ENCODE assay signal across 8 cellular contexts in the genomic region with DNA sequence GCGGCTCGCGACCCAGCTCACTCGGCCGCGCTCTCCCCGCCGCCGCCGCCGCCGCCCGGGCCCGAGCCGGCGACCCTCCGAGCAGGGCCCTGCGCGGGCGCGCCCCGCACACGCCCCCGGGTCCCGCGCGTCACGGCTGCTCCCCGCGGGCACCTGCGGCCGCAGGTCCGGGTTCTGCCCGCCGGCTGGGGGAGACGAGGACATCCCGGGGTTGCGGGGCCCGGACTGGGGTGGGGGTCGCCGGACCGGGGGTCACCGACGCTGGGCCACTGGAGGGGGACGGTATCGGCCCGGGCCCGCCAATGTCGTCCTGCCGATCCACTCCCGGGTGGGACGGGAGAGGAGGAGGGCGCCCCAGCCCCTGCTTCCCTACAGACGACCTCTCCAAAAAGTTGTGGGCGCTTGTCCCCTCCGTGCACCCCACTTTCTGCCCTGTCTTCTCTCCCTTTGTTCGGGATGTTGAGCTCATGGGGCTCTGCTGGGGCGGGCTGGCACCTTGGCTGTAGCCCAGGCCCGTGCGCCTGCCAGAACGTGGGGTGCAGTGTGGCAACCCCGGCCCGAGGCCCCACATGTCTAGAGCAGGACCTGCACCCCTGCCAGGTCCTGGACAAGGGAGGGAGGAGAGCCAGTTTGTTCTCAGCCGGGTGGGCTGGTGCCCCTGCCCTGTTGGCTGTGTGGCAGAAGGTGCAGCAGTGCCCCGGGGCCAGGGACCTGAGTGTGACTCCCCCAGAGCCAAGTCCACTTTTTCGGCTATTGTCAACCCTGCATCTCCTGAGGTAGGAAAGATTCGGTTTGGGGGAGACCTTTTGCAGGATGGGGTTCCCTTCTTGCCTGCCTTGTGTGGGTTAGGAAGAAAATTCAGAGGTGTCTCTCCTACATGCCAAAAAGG. TPM values are rescaled to one million over a fixed set of nuclear protein-coding genes. Genes with fewer than 3 reads are reported as not detected.
DNase-seq lines count a peak whose midpoint lies in the region; ATAC-seq and TF ChIP-seq lines count a peak whose summit lies in the region.

No MANE protein-coding gene starts in this region.

- peaks cover 57% of the 10 kb centered on the region for H3K4me1 Mint-ChIP-seq in activated CD4-positive, alpha-beta T cell treated with anti-CD3 and anti-CD28 coated beads, Interleukin-2, amount 10 ng/mL, durations not matched to agents 7 days and 5 days
- peaks cover 48% of the 10 kb centered on the region for H3K4me1 Mint-ChIP-seq in T-helper 2 cell treated with Interferon-gamma antibody and Interleukin-4, amounts not matched to agents 5 μg/mL and 100 μg/mL, for 36 hours (ENCODE audit: low read depth)

- peak overlapping the region; percentile 90 for H3K4me3 Mint-ChIP-seq in activated CD4-positive, alpha-beta T cell treated with anti-CD3 and anti-CD28 coated beads, Interleukin-2, amount 10 ng/mL, durations not matched to agents 7 days and 5 days
- H3K4me3 Mint-ChIP-seq in T-helper 2 cell treated with Interferon-gamma antibody and Interleukin-4, amounts not matched to agents 5 μg/mL and 100 μg/mL, for 36 hours: peak overlapping the region; percentile 96

- peaks cover 30% of the 10 kb centered on the region for H3K79me2 ChIP-seq in osteoblast (ENCODE audit: insufficient read depth, low read length)

- peaks cover 7% of the 10 kb centered on the region for H3K4me1 ChIP-seq in osteoblast (ENCODE audit: insufficient read depth, low read length)

- no peaks in the 10 kb centered on the region for H3K36me3 ChIP-seq in osteoblast (ENCODE audit: insufficient read depth, low read length)

- peak overlapping the region; percentile 93 for H3K27ac Mint-ChIP-seq in activated CD4-positive, alpha-beta T cell treated with anti-CD3 and anti-CD28 coated beads, Interleukin-2, amount 10 ng/mL, durations not matched to agents 7 days and 5 days
- peak overlapping the region; percentile 92 for H3K27ac Mint-ChIP-seq in T-helper 2 cell treated with Interferon-gamma antibody and Interleukin-4, amounts not matched to agents 5 μg/mL and 100 μg/mL, for 36 hours

- H4K20me1 ChIP-seq in osteoblast (ENCODE audit: insufficient read depth, low read length): peaks cover 34% of the 10 kb centered on the region

- H3K27me3 ChIP-seq in osteoblast (ENCODE audit: insufficient read depth, low read length): peaks cover 3% of the 10 kb centered on the region

- CTCF ChIA-PET in activated CD4-positive, alpha-beta T cell treated with anti-CD3 and anti-CD28 coated beads, Interleukin-2, amount 10 ng/mL, durations not matched to agents 7 days and 5 days (lab: Charles Lee): no interaction called here

- H3K4me2 ChIP-seq in osteoblast (ENCODE audit: insufficient read depth, low read length): peak overlapping the region; percentile 84

- peaks cover 2% of the 10 kb centered on the region for H3K36me3 Mint-ChIP-seq in activated CD4-positive, alpha-beta T cell treated with anti-CD3 and anti-CD28 coated beads, Interleukin-2, amount 10 ng/mL, durations not matched to agents 7 days and 5 days (ENCODE audit: low read depth)
- H3K36me3 Mint-ChIP-seq in T-helper 2 cell treated with Interferon-gamma antibody and Interleukin-4, amounts not matched to agents 5 μg/mL and 100 μg/mL, for 36 hours (ENCODE audit: low read depth): no peaks in the 10 kb centered on the region

- peaks cover 3% of the 10 kb centered on the region for H3K9me3 Mint-ChIP-seq in activated CD4-positive, alpha-beta T cell treated with anti-CD3 and anti-CD28 coated beads, Interleukin-2, amount 10 ng/mL, durations not matched to agents 7 days and 5 days
- no peaks in the 10 kb centered on the region for H3K9me3 Mint-ChIP-seq in T-helper 2 cell treated with Interferon-gamma antibody and Interleukin-4, amounts not matched to agents 5 μg/mL and 100 μg/mL, for 36 hours

- no peak for TF ChIP-seq CTCF in osteoblast (IDR thresholded peaks at IDR 0.05; ENCODE audit: extremely low read depth, low read depth, low read length)

- no peak overlapping the region for H3K27ac ChIP-seq in osteoblast (ENCODE audit: low read depth, low read length)

- H3K9me3 ChIP-seq in osteoblast (ENCODE audit: low read depth, low read length): no peaks in the 10 kb centered on the region

- H3K4me3 ChIP-seq in osteoblast (ENCODE audit: insufficient read depth, low read length): peak overlapping the region; percentile 76

- H3K27me3 Mint-ChIP-seq in activated CD4-positive, alpha-beta T cell treated with anti-CD3 and anti-CD28 coated beads, Interleukin-2, amount 10 ng/mL, durations not matched to agents 7 days and 5 days: no peaks in the 10 kb centered on the region
- H3K27me3 Mint-ChIP-seq in T-helper 2 cell treated with Interferon-gamma antibody and Interleukin-4, amounts not matched to agents 5 μg/mL and 100 μg/mL, for 36 hours (ENCODE audit: low read depth): no peaks in the 10 kb centered on the region

- H2AFZ ChIP-seq in osteoblast (ENCODE audit: low read length): peak overlapping the region; percentile 41

- ATAC-seq in esophagus mucosa (peak; percentile 28), HG02981 (IDR thresholded peaks at IDR 0.05; ENCODE audit: unreplicated experiment) (no peak)

- POLR2A ChIA-PET in activated CD4-positive, alpha-beta T cell treated with anti-CD3 and anti-CD28 coated beads, Interleukin-2, amount 10 ng/mL, durations not matched to agents 7 days and 5 days (lab: Charles Lee): no interaction called here

- no peak for DNase-seq in activated CD4-positive, alpha-beta T cell treated with anti-CD3 and anti-CD28 coated beads, Interleukin-2, amount 10 ng/mL, durations not matched to agents 7 days and 5 days
- DNase-seq in activated CD4-positive, alpha-beta T cell treated with anti-CD3 and anti-CD28 coated beads, Interleukin-2, amount 50 U/mL, for 1 hour: no peak
- DNase-seq in T-helper 2 cell treated with Interferon-gamma antibody and Interleukin-4, amounts not matched to agents 5 μg/mL and 100 μg/mL, for 36 hours (ENCODE audit: low spot score): no peak
- DNase-seq in osteoblast (ENCODE audit: insufficient read length, low spot score, missing footprints): peak; percentile 91
- no peak for DNase-seq in amniotic stem cell (lab: John Stamatoyannopoulos, UW)
- no peak for DNase-seq in NCI-H1105 (lab: John Stamatoyannopoulos, UW)

RNA-seq across cellular contexts. Expression of a gene that starts 40.2 kb away (rescaled TPM):
- total RNA-seq in activated CD4-positive, alpha-beta T cell treated with anti-CD3 and anti-CD28 coated beads, Interleukin-2, amount 10 ng/mL, durations not matched to agents 7 days and 5 days: under 1 TPM; 0.20 to 0.23 TPM
- total RNA-seq in esophagus mucosa (36.0 TPM), osteoblast (2.7 and 3.6 TPM in 2 replicates)

RNA-seq across cellular contexts. Expression of a gene that starts 42.6 kb away (rescaled TPM):
- total RNA-seq in activated CD4-positive, alpha-beta T cell treated with anti-CD3 and anti-CD28 coated beads, Interleukin-2, amount 10 ng/mL, durations not matched to agents 7 days and 5 days: 10 to 100 TPM; 40.8 to 43.2 TPM
- total RNA-seq in esophagus mucosa (37.7 TPM), osteoblast (16.8 and 17.0 TPM in 2 replicates)
